In the genomic region with DNA sequence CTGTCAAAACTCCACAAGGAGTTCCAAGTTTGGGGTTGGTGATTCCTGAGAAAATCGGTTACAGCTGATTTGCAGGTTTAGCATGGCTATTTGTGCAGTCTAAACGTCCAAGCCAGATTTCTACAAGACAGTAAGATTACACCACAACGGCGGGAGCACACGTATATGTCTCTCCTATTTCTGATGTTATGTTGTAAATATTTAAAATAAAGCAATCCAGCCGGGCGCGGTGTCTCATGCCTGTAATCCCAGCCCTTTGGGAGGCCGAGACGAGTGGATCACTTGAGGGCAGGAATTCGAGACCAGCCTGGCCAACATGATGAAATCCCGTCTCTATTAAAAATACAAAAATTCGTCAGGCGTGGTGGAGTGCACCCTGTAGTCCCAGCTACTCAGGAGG, we compare ENCODE assay signal across 16 cellular contexts.
A peak's percentile ranks its signal among the peaks of the same experiment; 100 is the strongest.
DNase-seq lines count a peak whose midpoint lies in the region; ATAC-seq and TF ChIP-seq lines count a peak whose summit lies in the region.
"Had no signal": no experiment of that assay in that cellular context is flagged by ENCODE, and none has a peak within 500 bp of the region (broad histone marks: within the 10 kb centered on the region; RNA-seq: fewer than 3 reads in every experiment).

No MANE protein-coding gene starts in this region.

- no peaks in the 10 kb centered on the region for H3K36me3 Mint-ChIP-seq in activated CD4-positive, alpha-beta T cell treated with anti-CD3 and anti-CD28 coated beads, Interleukin-2, amount 10 ng/mL, durations not matched to agents 24 days and 14 days (ENCODE audit: low read depth)
- H3K36me3 Mint-ChIP-seq: CD4-positive, alpha-beta memory T cell had no signal

- H4K8ac ChIP-seq in IMR-90 (ENCODE audit: low read depth in 2 of 2, low read length in 2 of 2) = no peak overlapping the region

- no peak overlapping the region for H3K14ac ChIP-seq in IMR-90 (replicated peaks; ENCODE audit: low read depth, low read length)

- no peak overlapping the region for H3K23ac ChIP-seq in IMR-90 (ENCODE audit: low read depth, low read length)

- no peak overlapping the region for H2BK15ac ChIP-seq in IMR-90 (ENCODE audit: low read depth, low read length)

- no peak overlapping the region for H3K4ac ChIP-seq in IMR-90 (ENCODE audit: low read depth, low read length)

- peak; percentile 75 for ATAC-seq in IMR-90 (ENCODE audit: low read depth)
- ATAC-seq: GM12878 had no signal

- no peak overlapping the region for H2BK5ac ChIP-seq in IMR-90 (ENCODE audit: low read depth, low read length, poor library complexity, severe bottlenecking)

- H3K4me2 ChIP-seq in IMR-90 (ENCODE audit: low read depth, low read length) = no peak overlapping the region

- no peak overlapping the region for H2BK20ac ChIP-seq in IMR-90 (ENCODE audit: low read depth, low read length)

- H4K91ac ChIP-seq in IMR-90 (ENCODE audit: insufficient read depth, low read depth, low read length) = no peak overlapping the region

- in situ Hi-C loops in IMR-90 (cut with MboI; ENCODE audit: low sequenced_read_pairs) = no loop called here

- peaks cover 14% of the 10 kb centered on the region for H3K27me3 ChIP-seq in IMR-90 (ENCODE audit: control insufficient read depth, insufficient read depth, low read length)

- H4K20me1 ChIP-seq in IMR-90 (ENCODE audit: insufficient read depth, low read length) = no peaks in the 10 kb centered on the region

- no peak overlapping the region for H3K9ac ChIP-seq in IMR-90 (ENCODE audit: low read depth, low read length)
- H3K9ac ChIP-seq: GM23248 had no signal

- no peaks in the 10 kb centered on the region for H3K9me1 ChIP-seq in IMR-90 (ENCODE audit: insufficient read depth, low read length)

- H4K5ac ChIP-seq in IMR-90 (ENCODE audit: low read depth, low read length) = no peak overlapping the region

- dilution Hi-C loops in IMR-90 (cut with HindIII; ENCODE audit: low sequenced_read_pairs, unreplicated experiment) = no loop called here

- no peaks in the 10 kb centered on the region for H3K36me3 ChIP-seq in IMR-90 (ENCODE audit: control insufficient read depth, insufficient read depth, low read length)

- H2AK5ac ChIP-seq in IMR-90 (ENCODE audit: low read depth, low read length) = no peak overlapping the region

- no peak for TF ChIP-seq POLR2A in IMR-90 (IDR thresholded peaks at IDR 0.05; ENCODE audit: low read depth, low read length)

- intact Hi-C loops in IMR-90 (cut with micrococcal nuclease) = no loop called here
- intact Hi-C loops in posterior vena cava (cut with DNase I) = no loop called here
- intact Hi-C loops in activated CD4-positive, alpha-beta T cell treated with anti-CD3 and anti-CD28 coated beads, Interleukin-2, amount 10 ng/mL, durations not matched to agents 24 days and 14 days (cut with micrococcal nuclease) = no loop called here

- H3K4me1 ChIP-seq in IMR-90 (ENCODE audit: control insufficient read depth, insufficient read depth, low read length) = no peaks in the 10 kb centered on the region
- H3K4me1 ChIP-seq: Caco-2 had no signal

- TF ChIP-seq CTCF in IMR-90 (conservative IDR thresholded peaks at IDR 0.05; ENCODE audit: low read depth, low read length) = no peak

- no peak overlapping the region for H3K27ac Mint-ChIP-seq in activated CD4-positive, alpha-beta T cell treated with anti-CD3 and anti-CD28 coated beads, Interleukin-2, amount 10 ng/mL, durations not matched to agents 24 days and 14 days
- H3K27ac Mint-ChIP-seq: CD4-positive, alpha-beta memory T cell had no signal

- 29% methylated on average over 6 of the region's 14 CpGs; no CpG with 5 or more reads in 1 of the 2 experiments for WGBS in IMR-90 (ENCODE audit: extremely low coverage in 2 of 2, insufficient read length in 1 of 2), 2 experiments

- H2BK120ac ChIP-seq in IMR-90 (ENCODE audit: low read depth, low read length) = no peak overlapping the region

- no peak for TF ChIP-seq RAD21 in IMR-90 (IDR thresholded peaks at IDR 0.05; ENCODE audit: low read length)

- no peaks in the 10 kb centered on the region for H3K9me3 Mint-ChIP-seq in activated CD4-positive, alpha-beta T cell treated with anti-CD3 and anti-CD28 coated beads, Interleukin-2, amount 10 ng/mL, durations not matched to agents 24 days and 14 days
- H3K9me3 Mint-ChIP-seq: CD4-positive, alpha-beta memory T cell had no signal

- H3K27me3 Mint-ChIP-seq in activated CD4-positive, alpha-beta T cell treated with anti-CD3 and anti-CD28 coated beads, Interleukin-2, amount 10 ng/mL, durations not matched to agents 24 days and 14 days = peaks cover 40% of the 10 kb centered on the region

- H3K9me3 ChIP-seq in IMR-90 (ENCODE audit: control insufficient read depth, insufficient read depth, low read length) = no peaks in the 10 kb centered on the region
- H3K9me3 ChIP-seq: Caco-2 had no signal

- H3K4me3 ChIP-seq in IMR-90 (ENCODE audit: insufficient read depth, low read depth, low read length) = no peak overlapping the region
- H3K4me3 ChIP-seq: GM12878, GM23248 had no signal

- H3K4me3 Mint-ChIP-seq in activated CD4-positive, alpha-beta T cell treated with anti-CD3 and anti-CD28 coated beads, Interleukin-2, amount 10 ng/mL, durations not matched to agents 24 days and 14 days = no peak overlapping the region
- H3K4me3 Mint-ChIP-seq: CD4-positive, alpha-beta memory T cell had no signal

- no peak overlapping the region for H2AK9ac ChIP-seq in IMR-90 (replicated peaks; ENCODE audit: low read depth, low read length, poor library complexity)

- H2AFZ ChIP-seq in IMR-90 (replicated peaks; ENCODE audit: low read length, poor library complexity) = no peak overlapping the region
- H2AFZ ChIP-seq: GM23248 had no signal

- no peaks in the 10 kb centered on the region for H3K79me1 ChIP-seq in IMR-90 (ENCODE audit: low read depth in 1 of 2, low read length in 2 of 2)

- BruUV-seq in IMR-90 (replicated peaks; lab: Mats Ljungman, UMichigan) = no TSS peak

- POLR2A ChIA-PET in IMR-90 (lab: Charles Lee; ENCODE audit: unreplicated experiment) = no interaction called here

- no peak overlapping the region for H3K18ac ChIP-seq in IMR-90 (ENCODE audit: low read depth, low read length)

- H3K27ac ChIP-seq in IMR-90 (ENCODE audit: insufficient read depth, low read length) = no peak overlapping the region
- H3K27ac ChIP-seq: GM23248 had no signal

- peak; percentile 25 for DNase-seq in IMR-90
- peak; percentile 82 for DNase-seq in fibroblast of gingiva (ENCODE audit: low read depth)
- DNase-seq in posterior vena cava (ENCODE audit: low spot score) = peak; percentile 28
- DNase-seq in NCI-H1694 (lab: John Stamatoyannopoulos, UW) = no peak
- DNase-seq in GDM1 (lab: John Stamatoyannopoulos, UW) = no peak
- no peak for DNase-seq in activated CD4-positive, alpha-beta T cell treated with anti-CD3 and anti-CD28 coated beads, Interleukin-2, amount 10 ng/mL, durations not matched to agents 24 days and 14 days
- DNase-seq: 8988T; C1 segment of cervical spinal cord; Caco-2; CD4-positive, alpha-beta memory T cell; DMS153; DND-41; GM23248; H7; HCEC 1CT had no signal

- CTCF ChIA-PET in IMR-90 (lab: Yijun Ruan, JAX) = no interaction called here

- no peak overlapping the region for H3K56ac ChIP-seq in IMR-90 (ENCODE audit: extremely low read depth, insufficient read depth, low read length)

- H3K4me1 Mint-ChIP-seq in activated CD4-positive, alpha-beta T cell treated with anti-CD3 and anti-CD28 coated beads, Interleukin-2, amount 10 ng/mL, durations not matched to agents 24 days and 14 days = no peaks in the 10 kb centered on the region
- H3K4me1 Mint-ChIP-seq: CD4-positive, alpha-beta memory T cell had no signal

TF ChIP-seq in IMR-90, 13 proteins besides CTCF, POLR2A, EP300 and RAD21:
- no peak for TF ChIP-seq MAZ (IDR thresholded peaks at IDR 0.05; ENCODE audit: borderline replicate concordance, low read depth, low read length)
- no peak for TF ChIP-seq CEBPB (IDR thresholded peaks at IDR 0.05; ENCODE audit: low read depth, low read length)
- TF ChIP-seq USF2 (IDR thresholded peaks at IDR 0.05; ENCODE audit: low read depth, low read length) = no peak
- TF ChIP-seq FOS (IDR thresholded peaks at IDR 0.05; ENCODE audit: low read depth, low read length) = no peak
- TF ChIP-seq SMC3 (IDR thresholded peaks at IDR 0.05; ENCODE audit: low read depth, low read length) = no peak
- no peak for TF ChIP-seq NFE2L2 (IDR thresholded peaks at IDR 0.05; ENCODE audit: low read depth, low read length)
- no peak for TF ChIP-seq RCOR1 (IDR thresholded peaks at IDR 0.05; ENCODE audit: insufficient replicate concordance, low read length)
- TF ChIP-seq, protein P1, sequence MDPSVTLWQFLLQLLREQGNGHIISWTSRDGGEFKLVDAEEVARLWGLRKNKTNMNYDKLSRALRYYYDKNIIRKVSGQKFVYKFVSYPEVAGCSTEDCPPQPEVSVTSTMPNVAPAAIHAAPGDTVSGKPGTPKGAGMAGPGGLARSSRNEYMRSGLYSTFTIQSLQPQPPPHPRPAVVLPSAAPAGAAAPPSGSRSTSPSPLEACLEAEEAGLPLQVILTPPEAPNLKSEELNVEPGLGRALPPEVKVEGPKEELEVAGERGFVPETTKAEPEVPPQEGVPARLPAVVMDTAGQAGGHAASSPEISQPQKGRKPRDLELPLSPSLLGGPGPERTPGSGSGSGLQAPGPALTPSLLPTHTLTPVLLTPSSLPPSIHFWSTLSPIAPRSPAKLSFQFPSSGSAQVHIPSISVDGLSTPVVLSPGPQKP (IDR thresholded peaks at IDR 0.05; ENCODE audit: borderline replicate concordance, low read depth, low read length) = no peak
- no peak for TF ChIP-seq MXI1 (IDR thresholded peaks at IDR 0.05; ENCODE audit: borderline replicate concordance, low read depth, low read length)
- TF ChIP-seq MAFK (IDR thresholded peaks at IDR 0.05; ENCODE audit: low read depth, low read length) = no peak
- no peak for TF ChIP-seq BHLHE40 (IDR thresholded peaks at IDR 0.05; ENCODE audit: low read depth, low read length)
- TF ChIP-seq RFX5 (IDR thresholded peaks at IDR 0.05; ENCODE audit: low read depth, low read length) = no peak
- no peak for TF ChIP-seq CHD1 (IDR thresholded peaks at IDR 0.05; ENCODE audit: low read depth, low read length)

Comparison
In these comparisons a context has a peak if more than half of its experiments do, and no peak if none do; other contexts are left out.
1. DNase-seq: peak in IMR-90 (single experiment), fibroblast of gingiva (single experiment) and posterior vena cava (single experiment); none in NCI-H1694 (single experiment), GDM1 (single experiment) and activated CD4-positive, alpha-beta T cell treated with anti-CD3 and anti-CD28 coated beads, Interleukin-2, amount 10 ng/mL, durations not matched to agents 24 days and 14 days (single experiment).